ENCODE assay signal across 1 cellular context in the genomic region with DNA sequence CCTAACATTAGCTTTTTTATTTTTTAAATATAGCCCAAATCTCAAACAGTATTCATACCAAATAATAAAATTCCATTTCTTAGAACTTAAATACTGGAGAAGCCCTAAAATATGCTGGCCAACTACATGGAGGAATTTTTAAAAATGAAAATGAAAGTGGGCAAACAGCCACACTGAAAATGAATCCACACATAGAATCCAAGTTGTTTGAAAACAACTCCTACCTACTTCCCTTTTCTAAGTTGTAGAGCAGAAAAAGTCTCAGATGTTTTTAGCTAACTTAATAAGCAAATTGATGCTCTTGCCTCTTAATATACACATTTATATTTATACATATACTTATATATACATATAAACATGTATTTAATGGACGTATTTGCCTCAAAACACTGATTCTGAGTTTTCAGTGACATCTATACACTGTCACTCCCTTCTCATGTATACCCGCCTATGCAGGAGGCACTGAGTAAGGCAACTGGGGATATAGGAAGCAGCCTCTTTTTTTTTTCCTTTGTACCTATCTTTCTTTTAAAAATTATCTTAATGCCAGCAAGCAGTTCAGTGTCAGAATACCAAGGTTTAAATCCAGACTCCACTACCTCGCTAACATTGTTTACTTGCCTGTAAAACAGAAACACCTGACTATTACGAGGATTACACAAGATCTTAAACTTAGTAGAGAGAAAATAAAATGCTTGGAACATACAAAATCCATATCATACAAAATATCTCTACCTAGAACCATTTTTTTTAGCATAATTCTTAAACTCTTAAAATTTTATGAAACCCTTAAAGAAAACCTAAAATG.
TF ChIP-seq lines count a peak whose summit lies in the region.

No MANE protein-coding gene starts in this region.

TF ChIP-seq in GM12878, 131 proteins besides CTCF, POLR2A, EP300 and RAD21 (continued from another document):
- TF ChIP-seq, protein P1, sequence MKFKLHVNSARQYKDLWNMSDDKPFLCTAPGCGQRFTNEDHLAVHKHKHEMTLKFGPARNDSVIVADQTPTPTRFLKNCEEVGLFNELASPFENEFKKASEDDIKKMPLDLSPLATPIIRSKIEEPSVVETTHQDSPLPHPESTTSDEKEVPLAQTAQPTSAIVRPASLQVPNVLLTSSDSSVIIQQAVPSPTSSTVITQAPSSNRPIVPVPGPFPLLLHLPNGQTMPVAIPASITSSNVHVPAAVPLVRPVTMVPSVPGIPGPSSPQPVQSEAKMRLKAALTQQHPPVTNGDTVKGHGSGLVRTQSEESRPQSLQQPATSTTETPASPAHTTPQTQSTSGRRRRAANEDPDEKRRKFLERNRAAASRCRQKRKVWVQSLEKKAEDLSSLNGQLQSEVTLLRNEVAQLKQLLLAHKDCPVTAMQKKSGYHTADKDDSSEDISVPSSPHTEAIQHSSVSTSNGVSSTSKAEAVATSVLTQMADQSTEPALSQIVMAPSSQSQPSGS (IDR thresholded peaks at IDR 0.05; ENCODE audit: low read length): 0 out of 2 replicates have a peak, but pooled peaks have one; percentile 18
- TF ChIP-seq ZZZ3 (IDR thresholded peaks at IDR 0.05; ENCODE audit: control insufficient read depth, insufficient read length, low read depth) (no peak), NFIC (IDR thresholded peaks at IDR 0.05; ENCODE audit: low read depth, low read length) (0 out of 2 replicates have a peak, but pooled peaks have one; percentile 25), YY1 (IDR thresholded peaks at IDR 0.05; ENCODE audit: low read depth, low read length) (no peak)
- TF ChIP-seq, protein P2, sequence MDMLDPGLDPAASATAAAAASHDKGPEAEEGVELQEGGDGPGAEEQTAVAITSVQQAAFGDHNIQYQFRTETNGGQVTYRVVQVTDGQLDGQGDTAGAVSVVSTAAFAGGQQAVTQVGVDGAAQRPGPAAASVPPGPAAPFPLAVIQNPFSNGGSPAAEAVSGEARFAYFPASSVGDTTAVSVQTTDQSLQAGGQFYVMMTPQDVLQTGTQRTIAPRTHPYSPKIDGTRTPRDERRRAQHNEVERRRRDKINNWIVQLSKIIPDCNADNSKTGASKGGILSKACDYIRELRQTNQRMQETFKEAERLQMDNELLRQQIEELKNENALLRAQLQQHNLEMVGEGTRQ (IDR thresholded peaks at IDR 0.05; ENCODE audit: borderline replicate concordance, low read depth, low read length): no peak
- TF ChIP-seq, protein P3, sequence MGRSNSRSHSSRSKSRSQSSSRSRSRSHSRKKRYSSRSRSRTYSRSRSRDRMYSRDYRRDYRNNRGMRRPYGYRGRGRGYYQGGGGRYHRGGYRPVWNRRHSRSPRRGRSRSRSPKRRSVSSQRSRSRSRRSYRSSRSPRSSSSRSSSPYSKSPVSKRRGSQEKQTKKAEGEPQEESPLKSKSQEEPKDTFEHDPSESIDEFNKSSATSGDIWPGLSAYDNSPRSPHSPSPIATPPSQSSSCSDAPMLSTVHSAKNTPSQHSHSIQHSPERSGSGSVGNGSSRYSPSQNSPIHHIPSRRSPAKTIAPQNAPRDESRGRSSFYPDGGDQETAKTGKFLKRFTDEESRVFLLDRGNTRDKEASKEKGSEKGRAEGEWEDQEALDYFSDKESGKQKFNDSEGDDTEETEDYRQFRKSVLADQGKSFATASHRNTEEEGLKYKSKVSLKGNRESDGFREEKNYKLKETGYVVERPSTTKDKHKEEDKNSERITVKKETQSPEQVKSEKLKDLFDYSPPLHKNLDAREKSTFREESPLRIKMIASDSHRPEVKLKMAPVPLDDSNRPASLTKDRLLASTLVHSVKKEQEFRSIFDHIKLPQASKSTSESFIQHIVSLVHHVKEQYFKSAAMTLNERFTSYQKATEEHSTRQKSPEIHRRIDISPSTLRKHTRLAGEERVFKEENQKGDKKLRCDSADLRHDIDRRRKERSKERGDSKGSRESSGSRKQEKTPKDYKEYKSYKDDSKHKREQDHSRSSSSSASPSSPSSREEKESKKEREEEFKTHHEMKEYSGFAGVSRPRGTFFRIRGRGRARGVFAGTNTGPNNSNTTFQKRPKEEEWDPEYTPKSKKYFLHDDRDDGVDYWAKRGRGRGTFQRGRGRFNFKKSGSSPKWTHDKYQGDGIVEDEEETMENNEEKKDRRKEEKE (IDR thresholded peaks at IDR 0.05): no peak
